ENCODE assay signal across 1 cellular context in the genomic region with DNA sequence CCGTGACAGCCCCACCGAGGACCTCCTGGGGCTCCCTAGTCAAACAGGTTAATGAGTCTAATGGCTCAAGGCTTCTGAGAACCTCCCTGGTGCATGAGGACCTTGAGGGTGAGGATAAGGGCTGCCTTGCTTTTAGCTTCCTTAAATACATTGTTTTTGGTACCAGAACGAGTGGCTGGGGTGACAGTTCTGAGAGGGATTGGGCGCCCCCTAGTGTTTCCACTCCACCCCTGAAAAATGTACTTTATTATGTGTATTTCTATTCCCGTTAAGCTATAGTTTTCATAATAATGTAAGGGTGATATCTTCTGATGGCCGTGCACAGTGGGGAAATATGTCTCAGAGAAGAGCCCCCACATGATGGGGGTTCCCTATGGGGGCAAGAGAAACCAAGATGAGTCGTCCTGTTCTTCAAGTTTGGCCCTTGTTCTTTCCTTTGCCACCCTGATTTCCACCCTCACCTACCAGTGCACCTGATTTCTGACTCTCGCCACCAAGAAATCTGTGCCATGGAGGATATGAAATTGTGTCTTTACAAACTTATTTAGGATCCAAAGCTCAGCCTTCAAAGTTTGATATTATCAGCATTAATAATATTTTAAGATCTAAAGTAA.
TF ChIP-seq lines count a peak whose summit lies in the region.

No MANE protein-coding gene starts in this region.

TF ChIP-seq in HepG2, 621 proteins besides CTCF, POLR2A, EP300 and RAD21 (continued from another document):
- TF ChIP-seq KDM4B (CRISPR knock-in tag; IDR thresholded peaks at IDR 0.05): 0 out of 2 replicates have a peak, but pooled peaks have one; percentile 35
- peak; percentile 94 for TF ChIP-seq SMC3 (IDR thresholded peaks at IDR 0.05; ENCODE audit: low read length)
- 0 out of 2 replicates have a peak, but pooled peaks have one; percentile 41 for TF ChIP-seq SNAPC2 (CRISPR knock-in tag; IDR thresholded peaks at IDR 0.05)
- 0 out of 2 replicates have a peak, but pooled peaks have one; percentile 8 for TF ChIP-seq CEBPG (CRISPR knock-in tag; IDR thresholded peaks at IDR 0.05)
- 0 out of 2 replicates have a peak, but pooled peaks have one; percentile 22 for TF ChIP-seq MED1 (CRISPR knock-in tag; IDR thresholded peaks at IDR 0.05)
- peak; percentile 62 for TF ChIP-seq XRCC5 (optimal IDR thresholded peaks at IDR 0.05; ENCODE audit: low read length)
- TF ChIP-seq KDM2A (CRISPR knock-in tag; IDR thresholded peaks at IDR 0.05; ENCODE audit: borderline replicate concordance, low read depth): peak; percentile 39; the same call in 1 of the 2 replicates
- TF ChIP-seq TGIF2 (CRISPR knock-in tag; IDR thresholded peaks at IDR 0.05): peak; percentile 31; the same call in 1 of the 2 replicates
- TF ChIP-seq, protein P1, sequence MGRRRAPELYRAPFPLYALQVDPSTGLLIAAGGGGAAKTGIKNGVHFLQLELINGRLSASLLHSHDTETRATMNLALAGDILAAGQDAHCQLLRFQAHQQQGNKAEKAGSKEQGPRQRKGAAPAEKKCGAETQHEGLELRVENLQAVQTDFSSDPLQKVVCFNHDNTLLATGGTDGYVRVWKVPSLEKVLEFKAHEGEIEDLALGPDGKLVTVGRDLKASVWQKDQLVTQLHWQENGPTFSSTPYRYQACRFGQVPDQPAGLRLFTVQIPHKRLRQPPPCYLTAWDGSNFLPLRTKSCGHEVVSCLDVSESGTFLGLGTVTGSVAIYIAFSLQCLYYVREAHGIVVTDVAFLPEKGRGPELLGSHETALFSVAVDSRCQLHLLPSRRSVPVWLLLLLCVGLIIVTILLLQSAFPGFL (CRISPR knock-in tag; IDR thresholded peaks at IDR 0.05): 0 out of 2 replicates have a peak, but pooled peaks have one; percentile 41
- TF ChIP-seq ZNF788 (CRISPR knock-in tag; IDR thresholded peaks at IDR 0.05; ENCODE audit: borderline replicate concordance): no peak
- no peak for TF ChIP-seq MAFG (CRISPR knock-in tag; IDR thresholded peaks at IDR 0.05)
- TF ChIP-seq MIER2 (CRISPR knock-in tag; IDR thresholded peaks at IDR 0.05): peak; percentile 49; the same call in 1 of the 2 replicates
- no peak for TF ChIP-seq ZNF350 (CRISPR knock-in tag; IDR thresholded peaks at IDR 0.05; ENCODE audit: borderline replicate concordance, low read depth)
- TF ChIP-seq RBM22 (optimal IDR thresholded peaks at IDR 0.05; ENCODE audit: low read length): peak; percentile 59
- peak; percentile 33; the same call in 1 of the 2 replicates for TF ChIP-seq MEIS2 (CRISPR knock-in tag; IDR thresholded peaks at IDR 0.05)
- TF ChIP-seq, protein P2, sequence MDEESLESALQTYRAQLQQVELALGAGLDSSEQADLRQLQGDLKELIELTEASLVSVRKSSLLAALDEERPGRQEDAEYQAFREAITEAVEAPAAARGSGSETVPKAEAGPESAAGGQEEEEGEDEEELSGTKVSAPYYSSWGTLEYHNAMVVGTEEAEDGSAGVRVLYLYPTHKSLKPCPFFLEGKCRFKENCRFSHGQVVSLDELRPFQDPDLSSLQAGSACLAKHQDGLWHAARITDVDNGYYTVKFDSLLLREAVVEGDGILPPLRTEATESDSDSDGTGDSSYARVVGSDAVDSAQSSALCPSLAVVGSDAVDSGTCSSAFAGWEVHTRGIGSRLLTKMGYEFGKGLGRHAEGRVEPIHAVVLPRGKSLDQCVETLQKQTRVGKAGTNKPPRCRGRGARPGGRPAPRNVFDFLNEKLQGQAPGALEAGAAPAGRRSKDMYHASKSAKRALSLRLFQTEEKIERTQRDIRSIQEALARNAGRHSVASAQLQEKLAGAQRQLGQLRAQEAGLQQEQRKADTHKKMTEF (CRISPR knock-in tag; IDR thresholded peaks at IDR 0.05): 0 out of 2 replicates have a peak, but pooled peaks have one; percentile 35
- peak; percentile 60; the same call in 1 of the 2 replicates for TF ChIP-seq ZNF567 (CRISPR knock-in tag; IDR thresholded peaks at IDR 0.05; ENCODE audit: borderline replicate concordance)
- TF ChIP-seq ZNF780A (CRISPR knock-in tag; IDR thresholded peaks at IDR 0.05): no peak
- no peak for TF ChIP-seq ZNF777 (CRISPR knock-in tag; IDR thresholded peaks at IDR 0.05)
- peak; percentile 50; the same call in 1 of the 2 replicates for TF ChIP-seq TARDBP (CRISPR knock-in tag; IDR thresholded peaks at IDR 0.05)
- no peak for TF ChIP-seq ZNF879 (CRISPR knock-in tag; IDR thresholded peaks at IDR 0.05)
- TF ChIP-seq STAG1 (CRISPR knock-in tag; IDR thresholded peaks at IDR 0.05): peak; percentile 94
- TF ChIP-seq ZNF614 (CRISPR knock-in tag; IDR thresholded peaks at IDR 0.05; ENCODE audit: borderline replicate concordance): 0 out of 2 replicates have a peak, but pooled peaks have one; percentile 26
- TF ChIP-seq ZNF782 (CRISPR knock-in tag; IDR thresholded peaks at IDR 0.05; ENCODE audit: borderline replicate concordance): no peak
- TF ChIP-seq KLF12 (CRISPR knock-in tag; IDR thresholded peaks at IDR 0.05; ENCODE audit: borderline replicate concordance): no peak
- 0 out of 2 replicates have a peak, but pooled peaks have one; percentile 57 for TF ChIP-seq ZNF160 (CRISPR knock-in tag; IDR thresholded peaks at IDR 0.05)
- 0 out of 2 replicates have a peak, but pooled peaks have one; percentile 16 for TF ChIP-seq ISL2 (CRISPR knock-in tag; IDR thresholded peaks at IDR 0.05)
- 0 out of 2 replicates have a peak, but pooled peaks have one; percentile 24 for TF ChIP-seq GATAD2A (CRISPR knock-in tag; IDR thresholded peaks at IDR 0.05)
- TF ChIP-seq FOSL2 (CRISPR knock-in tag; IDR thresholded peaks at IDR 0.05): no peak
- TF ChIP-seq, protein P3, sequence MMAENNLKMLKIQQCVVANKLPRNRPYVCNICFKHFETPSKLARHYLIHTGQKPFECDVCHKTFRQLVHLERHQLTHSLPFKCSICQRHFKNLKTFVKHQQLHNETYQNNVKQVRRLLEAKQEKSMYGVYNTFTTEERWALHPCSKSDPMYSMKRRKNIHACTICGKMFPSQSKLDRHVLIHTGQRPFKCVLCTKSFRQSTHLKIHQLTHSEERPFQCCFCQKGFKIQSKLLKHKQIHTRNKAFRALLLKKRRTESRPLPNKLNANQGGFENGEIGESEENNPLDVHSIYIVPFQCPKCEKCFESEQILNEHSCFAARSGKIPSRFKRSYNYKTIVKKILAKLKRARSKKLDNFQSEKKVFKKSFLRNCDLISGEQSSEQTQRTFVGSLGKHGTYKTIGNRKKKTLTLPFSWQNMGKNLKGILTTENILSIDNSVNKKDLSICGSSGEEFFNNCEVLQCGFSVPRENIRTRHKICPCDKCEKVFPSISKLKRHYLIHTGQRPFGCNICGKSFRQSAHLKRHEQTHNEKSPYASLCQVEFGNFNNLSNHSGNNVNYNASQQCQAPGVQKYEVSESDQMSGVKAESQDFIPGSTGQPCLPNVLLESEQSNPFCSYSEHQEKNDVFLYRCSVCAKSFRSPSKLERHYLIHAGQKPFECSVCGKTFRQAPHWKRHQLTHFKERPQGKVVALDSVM (CRISPR knock-in tag; IDR thresholded peaks at IDR 0.05): 0 out of 2 replicates have a peak, but pooled peaks have one; percentile 29
- 0 out of 2 replicates have a peak, but pooled peaks have one; percentile 27 for TF ChIP-seq IRF2 (CRISPR knock-in tag; IDR thresholded peaks at IDR 0.05)
- no peak for TF ChIP-seq MTF2 (CRISPR knock-in tag; IDR thresholded peaks at IDR 0.05; ENCODE audit: borderline replicate concordance)
- TF ChIP-seq SALL2 (CRISPR knock-in tag; IDR thresholded peaks at IDR 0.05): 0 out of 2 replicates have a peak, but pooled peaks have one; percentile 28
- 0 out of 4 replicates have a peak, but pooled peaks of 1 of the 2 experiments have one; percentile 24 for TF ChIP-seq KLF16 (CRISPR knock-in tag; IDR thresholded peaks at IDR 0.05)
TF ChIP-seq in HepG2: peak in this region for 30.
